ENCODE assay signal across 14 cellular contexts in genomic region chr7:12821746-12822145, GRCh38.
DNase-seq lines count a peak whose midpoint lies in the region; ATAC-seq and FAIRE-seq lines count a peak whose summit lies in the region.
"Had no signal": no experiment of that assay in that cellular context is flagged by ENCODE, and none has a peak within 500 bp of the region (broad histone marks: within the 10 kb centered on the region; RNA-seq: fewer than 3 reads in every experiment).

No MANE protein-coding gene starts in this region.

- no peak for FAIRE-seq in frontal cortex (lab: Jason Lieb, UNC)
- FAIRE-seq: A204.1, D721Med had no signal

- no peak for ATAC-seq in left lobe of liver
- no peak for ATAC-seq in HG02840 (IDR thresholded peaks at IDR 0.05; ENCODE audit: low FRiP score, unreplicated experiment)

- DNase-seq in DMS53 treated with DMSO at 0.1 percent for 48 hours (lab: John Stamatoyannopoulos, UW; ENCODE audit: unreplicated experiment) (peak; percentile 27), SW480 (ENCODE audit: low spot score) (peak; percentile 19), inferior parietal cortex (ENCODE audit: extremely low spot score) (peak; percentile 32), superior temporal gyrus (ENCODE audit: extremely low spot score) (peak; percentile 63), left lobe of liver (ENCODE audit: low spot score) (no peak), frontal cortex (ENCODE audit: low spot score in 2 of 2) (no peak)
- DNase-seq: ACHN; Caco-2; CD4-positive, alpha-beta T cell; DMS79 treated with DMSO at 0.1 percent for 48 hours; GF-D8 had no signal

Comparison
In these comparisons a context has a peak if more than half of its experiments do, and no peak if none do; other contexts are left out.
1. DNase-seq: peak in DMS53 treated with DMSO at 0.1 percent for 48 hours (single experiment), SW480 (single experiment), inferior parietal cortex (single experiment) and superior temporal gyrus (single experiment); none in left lobe of liver (single experiment) and frontal cortex (0 of 2).